In the genomic region with DNA sequence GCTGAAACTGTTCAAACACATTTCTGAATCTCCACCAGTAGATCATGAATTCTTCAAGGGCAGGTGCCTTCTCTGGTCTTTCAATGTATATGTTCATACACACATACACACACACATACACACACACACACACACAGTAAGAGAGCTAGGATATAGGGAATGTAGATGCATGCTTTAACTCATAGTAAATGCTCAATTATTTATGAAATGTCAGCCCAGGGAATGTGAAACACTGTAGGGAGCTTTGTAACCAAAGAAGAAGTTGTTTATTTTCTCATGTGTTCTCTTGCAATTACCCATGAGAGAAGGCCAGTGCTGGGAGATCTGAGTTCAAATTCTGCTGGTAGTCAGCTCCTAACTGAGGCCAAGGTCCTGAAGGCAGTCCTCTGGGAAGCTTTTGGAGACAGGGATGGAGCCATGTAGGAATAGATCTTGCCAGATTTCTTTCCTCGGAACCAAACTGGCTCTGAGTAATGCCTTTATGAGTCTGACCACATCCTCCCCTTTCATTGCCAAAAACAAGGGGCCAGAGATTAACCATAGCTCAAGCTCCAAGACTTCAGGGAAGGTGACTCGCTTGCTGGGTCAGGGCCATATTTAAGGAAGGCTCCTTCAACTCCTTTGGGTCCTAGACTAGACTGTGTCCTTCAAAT, we compare ENCODE assay signal across 13 cellular contexts.
DNase-seq lines count a peak whose midpoint lies in the region.
"Had no signal": no experiment of that assay in that cellular context is flagged by ENCODE, and none has a peak within 500 bp of the region (broad histone marks: within the 10 kb centered on the region; RNA-seq: fewer than 3 reads in every experiment).

No MANE protein-coding gene starts in this region.

- no peak overlapping the region for H3K4me3 ChIP-seq in skeletal muscle cell (ENCODE audit: low read depth, low read length)
- H3K4me3 ChIP-seq: transverse colon had no signal

- peak overlapping the region; percentile 9 for H3K27ac ChIP-seq in epithelial cell of prostate
- H3K27ac ChIP-seq: transverse colon had no signal

- DNase-seq in GM04504 (ENCODE audit: low read depth): peak; percentile 94
- peak; percentile 55 for DNase-seq in RKO (ENCODE audit: low spot score)
- peak; percentile 54 for DNase-seq in epithelial cell of prostate (ENCODE audit: low read depth, low spot score)
- DNase-seq in skeletal muscle cell (ENCODE audit: low read depth): peak; percentile 95
- DNase-seq in stimulated activated CD4-positive, alpha-beta T cell treated with anti-CD3 and anti-CD28 coated beads, Interleukin-2, amount 100 ng/mL, for 48 hours: no peak
- DNase-seq in medulla oblongata (ENCODE audit: extremely low spot score): no peak
- no peak for DNase-seq in NOMO-1 treated with DMSO at 0.1 percent for 48 hours (lab: John Stamatoyannopoulos, UW; ENCODE audit: unreplicated experiment)
- DNase-seq in SHP77 (lab: John Stamatoyannopoulos, UW): no peak
- DNase-seq: effector memory CD4-positive, alpha-beta T cell; NCI-H146; occipital lobe; stimulated activated CD4-positive, alpha-beta T cell treated with anti-CD3 and anti-CD28 coated beads, Interleukin-12 subunit alpha, Interleukin-12 subunit beta, amount 100 ng/mL, for 4 hours; transverse colon had no signal

Comparison
In these comparisons a context has a peak if more than half of its experiments do, and no peak if none do; other contexts are left out.
1. DNase-seq: peak in GM04504 (single experiment), RKO (single experiment), epithelial cell of prostate (single experiment) and skeletal muscle cell (single experiment); none in stimulated activated CD4-positive, alpha-beta T cell treated with anti-CD3 and anti-CD28 coated beads, Interleukin-2, amount 100 ng/mL, for 48 hours (0 of 2), medulla oblongata (single experiment), NOMO-1 treated with DMSO at 0.1 percent for 48 hours (single experiment) and SHP77 (0 of 2).